1 cellular context compared by ENCODE assay signal in genomic region chr9:74025402-74025894, GRCh38.
TF ChIP-seq lines count a peak whose summit lies in the region.

No MANE protein-coding gene starts in this region.

TF ChIP-seq in liver, 16 proteins besides CTCF, POLR2A, EP300 and RAD21 (continued from another document):
- TF ChIP-seq REST (IDR thresholded peaks at IDR 0.05), result peak; percentile 31
- TF ChIP-seq JUND (IDR thresholded peaks at IDR 0.05), result peak; percentile 86 to 91
- peak; percentile 83 for TF ChIP-seq HNF4G (IDR thresholded peaks at IDR 0.05)
